ENCODE assay signal across 1 cellular context in genomic region chr11:1262172-1263006, GRCh38.
TF ChIP-seq lines count a peak whose summit lies in the region.

No MANE protein-coding gene starts in this region.

TF ChIP-seq in H1, 55 proteins besides CTCF, POLR2A, EP300 and RAD21:
- TF ChIP-seq JUN (IDR thresholded peaks at IDR 0.05; ENCODE audit: low read depth, low read length): no peak
- TF ChIP-seq MAX (IDR thresholded peaks at IDR 0.05): peak; percentile 85
- no peak for TF ChIP-seq NANOG (IDR thresholded peaks at IDR 0.05; ENCODE audit: insufficient read depth, low read depth, low read length, poor library complexity, severe bottlenecking)
- TF ChIP-seq BCL11A (IDR thresholded peaks at IDR 0.05; ENCODE audit: low read depth in 2 of 2, low read length in 2 of 2): no peak
- TF ChIP-seq KDM4A (IDR thresholded peaks at IDR 0.05; ENCODE audit: low read depth, low read length, severe bottlenecking): peak; percentile 35
- no peak for TF ChIP-seq HDAC2 (IDR thresholded peaks at IDR 0.05; ENCODE audit: borderline replicate concordance in 1 of 2, low read depth in 2 of 2, low read length in 2 of 2)
- TF ChIP-seq POU5F1 (IDR thresholded peaks at IDR 0.05; ENCODE audit: low read depth, low read length): no peak
- no peak for TF ChIP-seq HDAC6 (IDR thresholded peaks at IDR 0.05; ENCODE audit: low read depth, low read length)
- TF ChIP-seq CEBPB (IDR thresholded peaks at IDR 0.05; ENCODE audit: low read depth, low read length): no peak
- TF ChIP-seq ASH2L (IDR thresholded peaks at IDR 0.05; ENCODE audit: low read length): no peak
- TF ChIP-seq USF2 (IDR thresholded peaks at IDR 0.05; ENCODE audit: low read length): peak; percentile 87
- peak; percentile 75 for TF ChIP-seq POLR2AphosphoS5 (IDR thresholded peaks at IDR 0.05; ENCODE audit: low read depth, low read length)
- no peak for TF ChIP-seq CHD7 (IDR thresholded peaks at IDR 0.05; ENCODE audit: insufficient replicate concordance, low read length)
- TF ChIP-seq SIX5 (IDR thresholded peaks at IDR 0.05; ENCODE audit: low read depth, low read length): no peak
- no peak for TF ChIP-seq JUND (IDR thresholded peaks at IDR 0.05; ENCODE audit: low read length)
- TF ChIP-seq NRF1 (IDR thresholded peaks at IDR 0.05; ENCODE audit: low read depth, low read length): no peak
- no peak for TF ChIP-seq RBBP5 (IDR thresholded peaks at IDR 0.05; ENCODE audit: borderline replicate concordance, low read depth, low read length)
- no peak for TF ChIP-seq TEAD4 (IDR thresholded peaks at IDR 0.05; ENCODE audit: low read depth, low read length)
- no peak for TF ChIP-seq CHD1 (IDR thresholded peaks at IDR 0.05; ENCODE audit: low read depth, low read length)
- TF ChIP-seq PHF8 (conservative IDR thresholded peaks at IDR 0.05; ENCODE audit: low read depth, low read length): peak; percentile 57; the same call in 1 of the 2 replicates
- TF ChIP-seq TAF1 (IDR thresholded peaks at IDR 0.05; ENCODE audit: low read depth, low read length): peak; percentile 54
- TF ChIP-seq CTBP2 (IDR thresholded peaks at IDR 0.05; ENCODE audit: borderline replicate concordance, insufficient read depth, insufficient read length, low read length): no peak
- no peak for TF ChIP-seq CHD2 (IDR thresholded peaks at IDR 0.05; ENCODE audit: low read length)
- TF ChIP-seq GABPA (IDR thresholded peaks at IDR 0.05; ENCODE audit: borderline replicate concordance, insufficient read depth, low read length): peak; percentile 85
- no peak for TF ChIP-seq YY1 (IDR thresholded peaks at IDR 0.05; ENCODE audit: low read depth, low read length)
- no peak for TF ChIP-seq SIRT6 (IDR thresholded peaks at IDR 0.05; ENCODE audit: low read length)
- no peak for TF ChIP-seq GTF2F1 (IDR thresholded peaks at IDR 0.05; ENCODE audit: borderline replicate concordance, low read depth, low read length)
- TF ChIP-seq SP1 (IDR thresholded peaks at IDR 0.05; ENCODE audit: low read depth, low read length): peak; percentile 50; the same call in 1 of the 2 replicates
- no peak for TF ChIP-seq CBX8 (IDR thresholded peaks at IDR 0.05; ENCODE audit: borderline replicate concordance, low read depth, low read length)
- no peak for TF ChIP-seq BRCA1 (IDR thresholded peaks at IDR 0.05; ENCODE audit: low read depth, low read length)
- TF ChIP-seq E2F6 (IDR thresholded peaks at IDR 0.05): 0 out of 2 replicates have a peak, but pooled peaks have one; percentile 40
- TF ChIP-seq CREB1 (IDR thresholded peaks at IDR 0.05): peak; percentile 82
- no peak for TF ChIP-seq RXRA (IDR thresholded peaks at IDR 0.05; ENCODE audit: insufficient read depth, low read depth, low read length)
- TF ChIP-seq SP4 (IDR thresholded peaks at IDR 0.05; ENCODE audit: low read length): no peak
- TF ChIP-seq SP2 (IDR thresholded peaks at IDR 0.05; ENCODE audit: low read length): no peak
- TF ChIP-seq ATF3 (IDR thresholded peaks at IDR 0.05; ENCODE audit: insufficient read depth, low read depth, low read length): peak; percentile 19; the same call in 1 of the 2 replicates
- no peak for TF ChIP-seq SUZ12 (IDR thresholded peaks at IDR 0.05; ENCODE audit: low read length)
- no peak for TF ChIP-seq CBX5 (IDR thresholded peaks at IDR 0.05; ENCODE audit: low read depth, low read length)
- no peak for TF ChIP-seq MAFK (IDR thresholded peaks at IDR 0.05; ENCODE audit: low read depth, low read length)
- no peak for TF ChIP-seq TBP (IDR thresholded peaks at IDR 0.05; ENCODE audit: low read depth, low read length)
- no peak for TF ChIP-seq SIN3A (conservative IDR thresholded peaks at IDR 0.05 in 1 of 2, IDR thresholded peaks at IDR 0.05 in 1 of 2; ENCODE audit: low read depth in 1 of 2, low read length in 2 of 2)
